13 cellular contexts compared by ENCODE assay signal in the genomic region with DNA sequence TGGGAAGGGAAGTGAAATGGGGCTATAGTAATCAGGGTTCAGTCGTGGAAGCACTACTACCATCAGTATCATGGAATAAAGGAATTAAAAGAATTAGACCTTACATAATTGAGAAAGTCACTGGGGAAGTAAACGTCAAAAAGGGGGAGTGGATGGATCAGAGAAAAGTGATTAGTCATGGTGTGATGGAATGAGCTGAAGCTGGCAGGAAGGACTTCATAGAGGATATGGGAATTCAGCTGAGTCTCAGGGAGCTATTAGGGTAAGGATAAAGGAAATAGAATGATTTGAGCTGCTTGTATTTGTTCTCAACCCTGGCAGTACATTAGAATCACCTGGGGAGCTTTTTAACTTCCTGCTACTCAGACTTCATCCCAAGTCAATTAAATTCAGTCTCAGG. TPM values are rescaled to one million over a fixed set of nuclear protein-coding genes. Genes with fewer than 3 reads are reported as not detected.
A peak's percentile ranks its signal among the peaks of the same experiment; 100 is the strongest.
DNase-seq lines count a peak whose midpoint lies in the region; ATAC-seq, FAIRE-seq and TF ChIP-seq lines count a peak whose summit lies in the region.
"Had no signal": no experiment of that assay in that cellular context is flagged by ENCODE, and none has a peak within 500 bp of the region (broad histone marks: within the 10 kb centered on the region; RNA-seq: fewer than 3 reads in every experiment).

No MANE protein-coding gene starts in this region.

- no peaks in the 10 kb centered on the region for H3K36me3 Mint-ChIP-seq in astrocyte (ENCODE audit: low read depth, unreplicated experiment)

- H3K27ac ChIP-seq in astrocyte (ENCODE audit: low read depth, low read length) = no peak overlapping the region

- no peak for FAIRE-seq in astrocyte (lab: Jason Lieb, UNC)
- FAIRE-seq: kidney had no signal

- H3K79me2 ChIP-seq in astrocyte (ENCODE audit: insufficient read depth, low read length) = no peaks in the 10 kb centered on the region

- no peak for TF ChIP-seq CTCF in astrocyte (IDR thresholded peaks at IDR 0.05; ENCODE audit: insufficient read depth, low read depth, low read length)

- H3K9ac ChIP-seq in astrocyte (ENCODE audit: low read length) = no peak overlapping the region

- no peaks in the 10 kb centered on the region for H4K20me1 ChIP-seq in astrocyte (ENCODE audit: insufficient read depth, low read length)

- peak overlapping the region; percentile 18 for H3K4me2 ChIP-seq in astrocyte (ENCODE audit: low read length)

- no peaks in the 10 kb centered on the region for H3K9me3 Mint-ChIP-seq in astrocyte (ENCODE audit: unreplicated experiment)
- H3K9me3 Mint-ChIP-seq: activated CD4-positive, alpha-beta T cell treated with anti-CD3 and anti-CD28 coated beads, Interleukin-2, amount 10 ng/mL, durations not matched to agents 7 days and 5 days; activated T-helper 17 cell treated with anti-CD3 and anti-CD28 coated beads, Interleukin-2, amount 50 U/mL, for 72 hours had no signal

- peak overlapping the region; percentile 86 for H3K27ac Mint-ChIP-seq in astrocyte (ENCODE audit: unreplicated experiment)
- H3K27ac Mint-ChIP-seq: activated CD4-positive, alpha-beta T cell treated with anti-CD3 and anti-CD28 coated beads, Interleukin-2, amount 10 ng/mL, durations not matched to agents 7 days and 5 days; activated T-helper 17 cell treated with anti-CD3 and anti-CD28 coated beads, Interleukin-2, amount 50 U/mL, for 72 hours; B cell had no signal

- peaks cover 5% of the 10 kb centered on the region for H3K4me1 ChIP-seq in astrocyte (ENCODE audit: insufficient read depth, low read length)

- no peaks in the 10 kb centered on the region for H3K9me3 ChIP-seq in astrocyte (ENCODE audit: insufficient read depth, low read depth, low read length)

- no peak for ATAC-seq in GM18907 (IDR thresholded peaks at IDR 0.05; ENCODE audit: unreplicated experiment)
- ATAC-seq: activated T-helper 17 cell treated with anti-CD3 and anti-CD28 coated beads, Interleukin-2, amount 50 U/mL, for 72 hours had no signal

- H3K4me3 ChIP-seq in astrocyte (ENCODE audit: insufficient read depth, low read depth, low read length) = no peak overlapping the region

- H3K4me3 Mint-ChIP-seq in astrocyte (ENCODE audit: unreplicated experiment) = no peak overlapping the region
- H3K4me3 Mint-ChIP-seq: activated CD4-positive, alpha-beta T cell treated with anti-CD3 and anti-CD28 coated beads, Interleukin-2, amount 10 ng/mL, durations not matched to agents 7 days and 5 days; activated T-helper 17 cell treated with anti-CD3 and anti-CD28 coated beads, Interleukin-2, amount 50 U/mL, for 72 hours; B cell had no signal

- no peaks in the 10 kb centered on the region for H3K27me3 ChIP-seq in astrocyte (ENCODE audit: insufficient read depth, low read length)

- DNase-seq in A172 (ENCODE audit: low spot score) = peak; percentile 41
- peak; percentile 49 for DNase-seq in H4 (ENCODE audit: low spot score)
- peak; percentile 61 for DNase-seq in astrocyte (ENCODE audit: low read depth)
- peak; percentile 5 for DNase-seq in hepatic stellate cell (ENCODE audit: low spot score)
- DNase-seq in DMS 273 treated with DMSO at 0.1 percent for 48 hours (lab: John Stamatoyannopoulos, UW) = no peak
- no peak for DNase-seq in DMS153 (lab: John Stamatoyannopoulos, UW)
- DNase-seq in stimulated activated CD8-positive, alpha-beta memory T cell treated with anti-CD3 and anti-CD28 coated beads, Interleukin-4, amount 100 ng/mL, for 48 hours = no peak
- DNase-seq: activated CD4-positive, alpha-beta T cell treated with anti-CD3 and anti-CD28 coated beads, Interleukin-2, amount 10 ng/mL, durations not matched to agents 7 days and 5 days; kidney; NCI-H2081 treated with DMSO at 0.1 percent for 48 hours had no signal

- H3K36me3 ChIP-seq in astrocyte (ENCODE audit: insufficient read depth, low read length) = no peaks in the 10 kb centered on the region

- no peaks in the 10 kb centered on the region for H3K27me3 Mint-ChIP-seq in astrocyte (ENCODE audit: low read depth, unreplicated experiment)
- H3K27me3 Mint-ChIP-seq: B cell had no signal

- peak overlapping the region; percentile 18 for H2AFZ ChIP-seq in astrocyte (ENCODE audit: low read depth, low read length)

- H3K4me1 Mint-ChIP-seq in astrocyte (ENCODE audit: low read depth, unreplicated experiment) = peaks cover 8% of the 10 kb centered on the region
- H3K4me1 Mint-ChIP-seq: activated CD4-positive, alpha-beta T cell treated with anti-CD3 and anti-CD28 coated beads, Interleukin-2, amount 10 ng/mL, durations not matched to agents 7 days and 5 days; activated T-helper 17 cell treated with anti-CD3 and anti-CD28 coated beads, Interleukin-2, amount 50 U/mL, for 72 hours had no signal

RNA-seq across cellular contexts. Expression of a gene that starts 53.4 kb away (rescaled TPM):
- total RNA-seq in A172 (2014; rRNA removed; shearing (Covaris generic)) = 0.10 and 0.14 TPM in 2 replicates
- total RNA-seq in H4 (2014; rRNA removed; shearing (Covaris generic)) = 2.7 and 3.6 TPM in 2 replicates
- 8.5 and 12.4 TPM in 2 replicates for total RNA-seq in astrocyte

Comparison
In these comparisons a context has a peak if more than half of its experiments do, and no peak if none do; other contexts are left out.
1. DNase-seq: peak in A172 (single experiment), H4 (single experiment), astrocyte (single experiment) and hepatic stellate cell (single experiment); none in DMS 273 treated with DMSO at 0.1 percent for 48 hours (single experiment), DMS153 (single experiment) and stimulated activated CD8-positive, alpha-beta memory T cell treated with anti-CD3 and anti-CD28 coated beads, Interleukin-4, amount 100 ng/mL, for 48 hours (single experiment).